Comparison of ENCODE assay signal across 8 cellular contexts in genomic region chr1:205631010-205631726, GRCh38. TPM values are rescaled to one million over a fixed set of nuclear protein-coding genes. Genes with fewer than 3 reads are reported as not detected.
DNase-seq lines count a peak whose midpoint lies in the region; TF ChIP-seq lines count a peak whose summit lies in the region.

No MANE protein-coding gene starts in this region.

- in situ Hi-C loops in G401 (cut with HindIII; ENCODE audit: low sequenced_read_pairs): no loop called here

- peak overlapping the region; percentile 63 for H2AFZ ChIP-seq in neuron (ENCODE audit: low read depth, low read length)

- no peaks in the 10 kb centered on the region for H3K9me3 ChIP-seq in MG63
- no peaks in the 10 kb centered on the region for H3K9me3 ChIP-seq in neuron (ENCODE audit: low read length)

- no peaks in the 10 kb centered on the region for H3K27me3 ChIP-seq in MG63
- no peaks in the 10 kb centered on the region for H3K27me3 ChIP-seq in neuron (ENCODE audit: insufficient read depth, low read length)

- H3K4me3 ChIP-seq in MG63 (peak overlapping the region; percentile 87), fibroblast of villous mesenchyme (ENCODE audit: low read depth, low read length) (peak overlapping the region; percentile 86), neuron (ENCODE audit: low read length) (peak overlapping the region; percentile 75)

- peaks cover 21% of the 10 kb centered on the region for H3K36me3 ChIP-seq in MG63
- no peaks in the 10 kb centered on the region for H3K36me3 ChIP-seq in neuron (ENCODE audit: insufficient read depth, low read length)

- peak; percentile 72 for TF ChIP-seq POLR2A in Raji (IDR thresholded peaks at IDR 0.05; ENCODE audit: insufficient read depth, low read depth, low read length)

- DNase-seq in G401 (ENCODE audit: low spot score) (peak; percentile 61), HCEC 1CT (peak; percentile 71), MG63 (peak; percentile 77), fibroblast of villous mesenchyme (ENCODE audit: low read depth) (peak; percentile 84), stromal cell of bone marrow (ENCODE audit: low read depth) (peak; percentile 45)
- peak; percentile 93 for DNase-seq in activated effector memory CD4-positive, alpha-beta T cell treated with anti-CD3 and anti-CD28 coated beads, Interleukin-2, amount 50 U/mL, for 16 hours

- H3K4me1 ChIP-seq in neuron (ENCODE audit: insufficient read depth, low read length): peaks cover 18% of the 10 kb centered on the region

- TF ChIP-seq CTCF in fibroblast of villous mesenchyme (IDR thresholded peaks at IDR 0.05; ENCODE audit: insufficient read depth, low read depth, low read length): no peak

RNA-seq across cellular contexts. Expression of gene ELK4, which starts 0.6 kb away (rescaled TPM):
- 4.6 and 5.1 TPM in 2 replicates for total RNA-seq in G401 (2014; rRNA removed; shearing (Covaris generic))
- 16.5 and 20.9 TPM in 2 replicates for total RNA-seq in MG63 (2014; rRNA removed; shearing (Covaris generic); ENCODE audit: low replicate concordance)
- total RNA-seq in fibroblast of villous mesenchyme: 23.5 and 30.2 TPM in 2 replicates

RNA-seq across cellular contexts. Expression of gene SLC45A3, which starts 49.1 kb away (rescaled TPM):
- total RNA-seq in G401 (2014; rRNA removed; shearing (Covaris generic)): 4.4 and 5.4 TPM in 2 replicates
- 1.7 and 3.2 TPM in 2 replicates for total RNA-seq in MG63 (2014; rRNA removed; shearing (Covaris generic); ENCODE audit: low replicate concordance)
- total RNA-seq in fibroblast of villous mesenchyme: 3.2 and 5.2 TPM in 2 replicates

Comparison
In these comparisons a context has a peak if more than half of its experiments do, and no peak if none do; other contexts are left out.
1. Peak in every context shown above with its lines: DNase-seq and H3K4me3 ChIP-seq.